Comparison of ENCODE assay signal across 8 cellular contexts in genomic region chrX:150568320-150569154, GRCh38. TPM values are rescaled to one million over a fixed set of nuclear protein-coding genes. Genes with fewer than 3 reads are reported as not detected.
DNase-seq lines count a peak whose midpoint lies in the region; ATAC-seq, FAIRE-seq and TF ChIP-seq lines count a peak whose summit lies in the region.

Gene MTM1, plus strand, starts transcription at chrX:150568621. Its CDS starts 23,994 bp downstream, at chrX:150592615.

- H3K4me2 ChIP-seq in OCI-LY1 (ENCODE audit: low read length): peak within 1 kb of the TSS; percentile 95

- no peaks in the 10 kb centered on the region for H3K36me3 ChIP-seq in OCI-LY1 (ENCODE audit: insufficient read depth, low read length)

- H4K20me1 ChIP-seq in OCI-LY1 (ENCODE audit: insufficient read depth, low read length): no peaks in the 10 kb centered on the region

- H3K27me3 ChIP-seq in OCI-LY1 (ENCODE audit: insufficient read depth, low read length): no peaks in the 10 kb centered on the region

- H3K9me2 ChIP-seq in OCI-LY1 (ENCODE audit: low read depth, low read length): no peaks in the 10 kb centered on the region

- H3F3A ChIP-seq in OCI-LY1 (ENCODE audit: insufficient read depth, low read length): no peaks in the 10 kb centered on the region

- no peaks in the 10 kb centered on the region for H3K79me2 ChIP-seq in OCI-LY1 (ENCODE audit: insufficient read depth, low read length)

- FAIRE-seq in D721Med (lab: Jason Lieb, UNC) (no peak), endometrium (lab: Jason Lieb, UNC) (peak; percentile 31)

- ATAC-seq in GM21526 (IDR thresholded peaks at IDR 0.05; ENCODE audit: low FRiP score, unreplicated experiment): peak; percentile 97

- peak within 1 kb of the TSS; percentile 73 for H3K4me3 ChIP-seq in OCI-LY1 (ENCODE audit: low read depth, low read length, poor library complexity, severe bottlenecking)

- DNase-seq in D721Med (ENCODE audit: insufficient read length, low spot score) (peak; percentile 79), HuH-7 (ENCODE audit: low spot score) (peak; percentile 83), mesenteric fat pad (ENCODE audit: low spot score) (peak; percentile 96)
- peak; percentile 90 for DNase-seq in activated CD8-positive, alpha-beta memory T cell treated with anti-CD3 and anti-CD28 coated beads, Interleukin-2, amount 50 U/mL, for 4 hours
- DNase-seq in stimulated activated CD8-positive, alpha-beta memory T cell treated with anti-CD3 and anti-CD28 coated beads, Interleukin-15, amount 100 ng/mL, for 1 hour (ENCODE audit: low read depth): peak; percentile 71

- peaks cover 10% of the 10 kb centered on the region for H3K4me1 ChIP-seq in OCI-LY1 (ENCODE audit: insufficient read depth, low read length, severe bottlenecking)

- H2AFZ ChIP-seq in OCI-LY1 (ENCODE audit: low read length): no peak within 1 kb of the TSS

- TF ChIP-seq CTCF in D721Med (IDR thresholded peaks at IDR 0.05; ENCODE audit: insufficient read depth, missing control alignments): no peak
- TF ChIP-seq CTCF in OCI-LY1 (IDR thresholded peaks at IDR 0.05; ENCODE audit: low read length): no peak

- H3K27ac ChIP-seq in OCI-LY1 (ENCODE audit: low read depth, low read length, poor library complexity, severe bottlenecking): no peak within 1 kb of the TSS

- peak within 1 kb of the TSS; percentile 57 for H3K9ac ChIP-seq in OCI-LY1 (ENCODE audit: low read length)

- no peaks in the 10 kb centered on the region for H3K9me3 ChIP-seq in OCI-LY1 (ENCODE audit: low read length)

RNA-seq across cellular contexts. Expression of gene MTM1, which starts in this region (rescaled TPM):
- total RNA-seq in mesenteric fat pad: 15.7 TPM
